Comparison of ENCODE assay signal across 17 cellular contexts in genomic region chr14:24858052-24858451, GRCh38.
A peak's percentile ranks its signal among the peaks of the same experiment; 100 is the strongest.
DNase-seq lines count a peak whose midpoint lies in the region; ATAC-seq and TF ChIP-seq lines count a peak whose summit lies in the region.
"Had no signal": no experiment of that assay in that cellular context is flagged by ENCODE, and none has a peak within 500 bp of the region (broad histone marks: within the 10 kb centered on the region; RNA-seq: fewer than 3 reads in every experiment).

No MANE protein-coding gene starts in this region.

- no peaks in the 10 kb centered on the region for H3K27me3 Mint-ChIP-seq in H9 (ENCODE audit: low read depth)
- H3K27me3 Mint-ChIP-seq in WTC11 (ENCODE audit: low read depth): no peaks in the 10 kb centered on the region
- no peaks in the 10 kb centered on the region for H3K27me3 Mint-ChIP-seq in neural progenitor cell (ENCODE audit: insufficient read depth, low read depth)

- no peaks in the 10 kb centered on the region for H3K79me1 ChIP-seq in H9 (ENCODE audit: insufficient read depth, low read depth, low read length, poor library complexity, severe bottlenecking)

- H3K4me1 ChIP-seq in H9 (ENCODE audit: insufficient read depth, low read length) (peaks cover 2% of the 10 kb centered on the region; the same call in 1 of the 2 replicates), neural progenitor cell (peaks cover 10% of the 10 kb centered on the region)
- H3K4me1 ChIP-seq: BE2C, HAP-1 had no signal

- no peak overlapping the region for H3K23ac ChIP-seq in H9 (ENCODE audit: insufficient read length, low read depth, low read length)

- H4K5ac ChIP-seq in H9 (ENCODE audit: insufficient read length, low read depth, low read length): no peak overlapping the region

- H3K9ac ChIP-seq in H9 (ENCODE audit: extremely low read depth, insufficient read length, low read length) (no peak overlapping the region), neural progenitor cell (no peak overlapping the region)

- H3K9me3 Mint-ChIP-seq in H9 (no peaks in the 10 kb centered on the region), WTC11 (no peaks in the 10 kb centered on the region), neural progenitor cell (no peaks in the 10 kb centered on the region)
- H3K9me3 Mint-ChIP-seq: CD8-positive, alpha-beta memory T cell had no signal

- H3K4me3 ChIP-seq in neural progenitor cell: no peak overlapping the region
- H3K4me3 ChIP-seq: HAP-1 had no signal

- H2AK5ac ChIP-seq in H9 (ENCODE audit: insufficient read length, low read length): no peak overlapping the region

- H2BK20ac ChIP-seq in H9 (ENCODE audit: low read depth, low read length, poor library complexity, severe bottlenecking): no peak overlapping the region

- H4K20me1 ChIP-seq in H9 (ENCODE audit: control insufficient read depth, insufficient read depth, insufficient read length): no peaks in the 10 kb centered on the region
- H4K20me1 ChIP-seq in neural progenitor cell (ENCODE audit: low read depth): no peaks in the 10 kb centered on the region

- H2AFZ ChIP-seq in H9 (ENCODE audit: low read length): no peak overlapping the region
- no peak overlapping the region for H2AFZ ChIP-seq in neural progenitor cell (replicated peaks)

- no peaks in the 10 kb centered on the region for H3K23me2 ChIP-seq in H9 (ENCODE audit: insufficient read length, low read depth, low read length, poor library complexity, severe bottlenecking)

- no peak overlapping the region for H3T11ph ChIP-seq in H9 (ENCODE audit: low read length)

- no peak overlapping the region for H3K4ac ChIP-seq in H9 (ENCODE audit: low read depth, low read length)

- H3K4me3 Mint-ChIP-seq in H9 (no peak overlapping the region), WTC11 (no peak overlapping the region), neural progenitor cell (no peak overlapping the region)
- H3K4me3 Mint-ChIP-seq: CD4-positive, CD25-positive, alpha-beta regulatory T cell; CD8-positive, alpha-beta memory T cell had no signal

- ATAC-seq in WTC11: peak; percentile 84
- no peak for ATAC-seq in HG02759 (IDR thresholded peaks at IDR 0.05; ENCODE audit: unreplicated experiment)

- H2BK120ac ChIP-seq in H9 (ENCODE audit: low read depth, low read length, poor library complexity, severe bottlenecking): no peak overlapping the region

- POLR2A ChIA-PET in WTC11 (lab: Charles Lee): no interaction called here

- peaks cover 26 to 29% of the 10 kb centered on the region in 2 experiments for H3K4me1 Mint-ChIP-seq in H9
- peaks cover 35% of the 10 kb centered on the region for H3K4me1 Mint-ChIP-seq in WTC11
- H3K4me1 Mint-ChIP-seq in neural progenitor cell: peaks cover 12% of the 10 kb centered on the region
- H3K4me1 Mint-ChIP-seq: CD4-positive, CD25-positive, alpha-beta regulatory T cell had no signal

- H3K4me2 ChIP-seq in H9 (ENCODE audit: insufficient read depth, insufficient read length, low read length) (no peak overlapping the region), neural progenitor cell (peak overlapping the region; percentile 1)

- no peak overlapping the region for H4K8ac ChIP-seq in H9 (replicated peaks; ENCODE audit: insufficient read length, low read depth, low read length)

- H3K36me3 Mint-ChIP-seq in H9 (ENCODE audit: insufficient read depth in 1 of 3, low read depth in 3 of 3) (no peaks in the 10 kb centered on the region), WTC11 (no peaks in the 10 kb centered on the region), neural progenitor cell (no peaks in the 10 kb centered on the region)
- H3K36me3 Mint-ChIP-seq: CD4-positive, CD25-positive, alpha-beta regulatory T cell; CD8-positive, alpha-beta memory T cell had no signal

- WGBS in H9 (ENCODE audit: extremely low coverage, insufficient read length, low lambda C conversion rate): no CpG with 5 or more reads among the region's 4 CpGs

- CTCF ChIA-PET in WTC11 (lab: Charles Lee): no interaction called here

- H3K14ac ChIP-seq in H9 (ENCODE audit: insufficient read depth, low read length): no peak overlapping the region

- H3K27ac Mint-ChIP-seq in H9: peak overlapping the region; percentile 11 to 93 (median 50); a peak in 6 of 7 replicates
- peak overlapping the region; percentile 11; the same call in 1 of the 2 replicates for H3K27ac Mint-ChIP-seq in WTC11
- H3K27ac Mint-ChIP-seq in neural progenitor cell: no peak overlapping the region
- H3K27ac Mint-ChIP-seq: CD4-positive, CD25-positive, alpha-beta regulatory T cell; CD8-positive, alpha-beta memory T cell had no signal

- H2BK12ac ChIP-seq in H9 (ENCODE audit: insufficient read length, low read depth, low read length): no peak overlapping the region

- no peak overlapping the region for H3K18ac ChIP-seq in H9 (ENCODE audit: insufficient read length, low read depth, low read length)

- H3K27me3 ChIP-seq in H9 (ENCODE audit: insufficient read depth, low read length) (no peaks in the 10 kb centered on the region), neural progenitor cell (no peaks in the 10 kb centered on the region)
- H3K27me3 ChIP-seq: BE2C had no signal

- H3K9me3 ChIP-seq in H9 (ENCODE audit: control insufficient read depth, low read depth, low read length): no peaks in the 10 kb centered on the region
- H3K9me3 ChIP-seq in neural progenitor cell (ENCODE audit: low read depth): no peaks in the 10 kb centered on the region
- H3K9me3 ChIP-seq: BE2C had no signal

- no peaks in the 10 kb centered on the region for H3K79me2 ChIP-seq in H9 (ENCODE audit: insufficient read depth, low read length)
- no peaks in the 10 kb centered on the region for H3K79me2 ChIP-seq in neural progenitor cell (ENCODE audit: low read depth)

- H3K27ac ChIP-seq in H9 (ENCODE audit: insufficient read length, low read depth, low read length) (no peak overlapping the region), neural progenitor cell (no peak overlapping the region)

- H3K56ac ChIP-seq in H9 (ENCODE audit: insufficient read length, low read depth, low read length): no peak overlapping the region

- no peak overlapping the region for H2BK5ac ChIP-seq in H9 (ENCODE audit: insufficient read length, low read length)

- DNase-seq in H9 (peak; percentile 32), WTC11 (ENCODE audit: low spot score) (no peak), iPS DF 19.7 (ENCODE audit: low read depth, low spot score) (peak; percentile 17), neural progenitor cell (ENCODE audit: low spot score) (peak; percentile 38), cerebellar cortex (ENCODE audit: low spot score) (no peak), amygdala (lab: John Stamatoyannopoulos, UW) (no peak), NOMO-1 treated with dmso at 0.1 percent for 144 hours (lab: John Stamatoyannopoulos, UW; ENCODE audit: unreplicated experiment) (no peak)
- DNase-seq: ACHN; BE2C; C1 segment of cervical spinal cord; CD4-positive, CD25-positive, alpha-beta regulatory T cell; CD8-positive, alpha-beta memory T cell; COR-L47; DMS 273 treated with DMSO at 0.1 percent for 48 hours; DMS53 had no signal

- H2BK15ac ChIP-seq in H9 (ENCODE audit: low read depth, low read length): no peak overlapping the region

- H3F3A ChIP-seq in neural progenitor cell (ENCODE audit: low read depth): no peaks in the 10 kb centered on the region

- TF ChIP-seq CTCF in H9 (conservative IDR thresholded peaks at IDR 0.05): no peak
- no peak for TF ChIP-seq CTCF in WTC11 (IDR thresholded peaks at IDR 0.05)
- TF ChIP-seq CTCF in neural progenitor cell (IDR thresholded peaks at IDR 0.05): no peak

- H4K91ac ChIP-seq in H9 (ENCODE audit: insufficient read length, low read depth, low read length): no peak overlapping the region

- no peaks in the 10 kb centered on the region for H3K36me3 ChIP-seq in neural progenitor cell
- H3K36me3 ChIP-seq: BE2C, HAP-1 had no signal

TF ChIP-seq in WTC11, 78 proteins besides CTCF, POLR2A, EP300 and RAD21 (continues in another document):
- no peak for TF ChIP-seq MYBL2 (CRISPR knock-in tag; IDR thresholded peaks at IDR 0.05)
- TF ChIP-seq ZNF671 (CRISPR knock-in tag; IDR thresholded peaks at IDR 0.05): no peak
- TF ChIP-seq SMAD4 (CRISPR knock-in tag; IDR thresholded peaks at IDR 0.05): no peak
- TF ChIP-seq NR2C2 (CRISPR knock-in tag; IDR thresholded peaks at IDR 0.05): no peak
- no peak for TF ChIP-seq EMX1 (CRISPR knock-in tag; IDR thresholded peaks at IDR 0.05)
- TF ChIP-seq PRDM15 (CRISPR knock-in tag; IDR thresholded peaks at IDR 0.05): no peak
- no peak for TF ChIP-seq ZSCAN18 (CRISPR knock-in tag; IDR thresholded peaks at IDR 0.05)

Comparison
In these comparisons a context has a peak if more than half of its experiments do, and no peak if none do; other contexts are left out.
1. DNase-seq: peak in H9 (single experiment), iPS DF 19.7 (single experiment) and neural progenitor cell (single experiment); none in WTC11 (single experiment), cerebellar cortex (single experiment), amygdala (0 of 56) and NOMO-1 treated with dmso at 0.1 percent for 144 hours (single experiment).